1 cellular context compared by ENCODE assay signal in genomic region chr3:129160891-129161859, GRCh38.
TF ChIP-seq lines count a peak whose summit lies in the region.

Gene ISY1, minus strand, starts transcription at chr3:129161063. Its CDS starts 88 bp downstream, at chr3:129160975.

TF ChIP-seq in K562, 482 proteins besides CTCF, POLR2A, EP300 and RAD21 (continued from another document and continues in another):
- TF ChIP-seq SAP30 (IDR thresholded peaks at IDR 0.05; ENCODE audit: borderline replicate concordance, insufficient read depth, low read depth, low read length, poor library complexity, severe bottlenecking) (peak; percentile 32), ETS1 (conservative IDR thresholded peaks at IDR 0.05; ENCODE audit: control insufficient read depth, low read depth, low read length) (peak; percentile 58; the same call in 1 of the 2 replicates), COPS2 (conservative IDR thresholded peaks at IDR 0.05) (no peak), U2AF1 (optimal IDR thresholded peaks at IDR 0.05; ENCODE audit: low read depth, low read length) (no peak), HDGF (IDR thresholded peaks at IDR 0.05) (no peak), TAF9B (IDR thresholded peaks at IDR 0.05; ENCODE audit: partially characterized antibody) (peak; percentile 83), ZNF174 (CRISPR knock-in tag; IDR thresholded peaks at IDR 0.05) (no peak), NFATC3 (IDR thresholded peaks at IDR 0.05) (peak; percentile 81), ZNF639 (CRISPR knock-in tag; conservative IDR thresholded peaks at IDR 0.05 in 1 of 2, IDR thresholded peaks at IDR 0.05 in 1 of 2) (peak in 1 of 2 experiments; percentile 74; a peak in 2 of 4 replicates), CEBPB (tag; IDR thresholded peaks at IDR 0.05) (no peak), ZNF644 (tag; IDR thresholded peaks at IDR 0.05; ENCODE audit: low read depth) (no peak), ZNF668 (CRISPR knock-in tag; IDR thresholded peaks at IDR 0.05) (no peak), MEIS2 (IDR thresholded peaks at IDR 0.05; ENCODE audit: partially characterized antibody) (no peak), LEF1 (IDR thresholded peaks at IDR 0.05) (peak; percentile 31; the same call in 1 of the 2 replicates), NBN (IDR thresholded peaks at IDR 0.05; ENCODE audit: low read depth) (peak; percentile 71; the same call in 1 of the 2 replicates), ZNF436 (CRISPR knock-in tag; IDR thresholded peaks at IDR 0.05) (no peak), POLR3G (IDR thresholded peaks at IDR 0.05; ENCODE audit: extremely low read depth, insufficient read length, insufficient replicate concordance) (no peak), RCOR1 (IDR thresholded peaks at IDR 0.05; ENCODE audit: borderline replicate concordance in 1 of 2, low read depth in 2 of 2, low read length in 2 of 2) (no peak), PRMT5 (CRISPR knock-in tag; IDR thresholded peaks at IDR 0.05) (no peak), ZNF518B (CRISPR knock-in tag; IDR thresholded peaks at IDR 0.05) (no peak), ZNF431 (CRISPR knock-in tag; IDR thresholded peaks at IDR 0.05) (no peak), AFF4 (CRISPR knock-in tag; IDR thresholded peaks at IDR 0.05) (no peak), SUPT5H (IDR thresholded peaks at IDR 0.05) (peak; percentile 84), ZNF583 (CRISPR knock-in tag; IDR thresholded peaks at IDR 0.05) (no peak), CLOCK (CRISPR knock-in tag; IDR thresholded peaks at IDR 0.05; ENCODE audit: borderline replicate concordance) (no peak), GTF2B (IDR thresholded peaks at IDR 0.05; ENCODE audit: extremely low read depth, insufficient read length) (no peak), MAZ (CRISPR knock-in tag; conservative IDR thresholded peaks at IDR 0.05 in 1 of 2, IDR thresholded peaks at IDR 0.05 in 1 of 2) (peak in 1 of 2 experiments; percentile 73; a peak in 2 of 4 replicates), ATF1 (CRISPR knock-in tag; IDR thresholded peaks at IDR 0.05) (peak; percentile 76), ATF1 (tag; IDR thresholded peaks at IDR 0.05) (peak; percentile 98), SOX6 (IDR thresholded peaks at IDR 0.05) (peak; percentile 31; the same call in 1 of the 2 replicates), ZNF3 (CRISPR knock-in tag; IDR thresholded peaks at IDR 0.05) (no peak), ZNF551 (CRISPR knock-in tag; IDR thresholded peaks at IDR 0.05) (no peak), ZNF165 (CRISPR knock-in tag; IDR thresholded peaks at IDR 0.05; ENCODE audit: borderline replicate concordance) (no peak), NCOA1 (IDR thresholded peaks at IDR 0.05; ENCODE audit: low read depth) (peak; percentile 99), DIDO1 (tag; IDR thresholded peaks at IDR 0.05; ENCODE audit: low read depth) (peak; percentile 98), SAFB (IDR thresholded peaks at IDR 0.05; ENCODE audit: borderline replicate concordance, low read depth, low read length) (no peak), CCNT2 (IDR thresholded peaks at IDR 0.05; ENCODE audit: borderline replicate concordance, extremely low read depth, insufficient read length, low read depth, low read length) (peak; percentile 43), THAP12 (CRISPR knock-in tag; IDR thresholded peaks at IDR 0.05) (no peak), ELF1 (tag; IDR thresholded peaks at IDR 0.05) (peak; percentile 95), GTF2A2 (tag; IDR thresholded peaks at IDR 0.05) (peak; percentile 53; the same call in 1 of the 2 replicates), ZEB2 (IDR thresholded peaks at IDR 0.05) (peak; percentile 98), SMC3 (conservative IDR thresholded peaks at IDR 0.05; ENCODE audit: insufficient read depth, low read depth, low read length) (peak; percentile 30), ZNF766 (CRISPR knock-in tag; conservative IDR thresholded peaks at IDR 0.05) (peak; percentile 62), FOXJ2 (tag; IDR thresholded peaks at IDR 0.05) (peak; percentile 76; the same call in 1 of the 2 replicates), NR3C1 (CRISPR knock-in tag; IDR thresholded peaks at IDR 0.05) (no peak), SIX5 (IDR thresholded peaks at IDR 0.05; ENCODE audit: borderline replicate concordance in 1 of 2, insufficient read depth in 1 of 2, low read depth in 1 of 2, low read length in 2 of 2) (peak; percentile 50 to 57; a peak in 3 of 4 replicates), TOE1 (IDR thresholded peaks at IDR 0.05; ENCODE audit: borderline replicate concordance) (peak; percentile 79; the same call in 1 of the 2 replicates), TOE1 (CRISPR knock-in tag; IDR thresholded peaks at IDR 0.05; ENCODE audit: borderline replicate concordance, low read depth) (no peak), NFRKB (IDR thresholded peaks at IDR 0.05; ENCODE audit: low read depth) (peak; percentile 79), SP2 (IDR thresholded peaks at IDR 0.05; ENCODE audit: extremely low read depth, low read depth, low read length, poor library complexity, severe bottlenecking) (no peak), TEAD1 (CRISPR knock-in tag; IDR thresholded peaks at IDR 0.05) (no peak), POLR2AphosphoS5 (IDR thresholded peaks at IDR 0.05; ENCODE audit: control insufficient read depth, insufficient read depth, low read depth, low read length) (peak; percentile 68), PTRF (tag; IDR thresholded peaks at IDR 0.05) (no peak), FOXO4 (CRISPR knock-in tag; IDR thresholded peaks at IDR 0.05) (no peak), SNIP1 (IDR thresholded peaks at IDR 0.05; ENCODE audit: low read depth) (no peak), PHF21A (IDR thresholded peaks at IDR 0.05; ENCODE audit: borderline replicate concordance, low read depth) (no peak)
